In genomic region chr2:174603280-174603679, GRCh38 we compare ENCODE assay signal across 9 cellular contexts.
DNase-seq lines count a peak whose midpoint lies in the region; ATAC-seq and TF ChIP-seq lines count a peak whose summit lies in the region.
"Had no signal": no experiment of that assay in that cellular context is flagged by ENCODE, and none has a peak within 500 bp of the region (broad histone marks: within the 10 kb centered on the region; RNA-seq: fewer than 3 reads in every experiment).

No MANE protein-coding gene starts in this region.

- peaks cover 6% of the 10 kb centered on the region for H3K4me1 ChIP-seq in parathyroid adenoma

- no peak overlapping the region for H3K27ac ChIP-seq in parathyroid adenoma
- H3K27ac ChIP-seq: upper lobe of left lung had no signal

- H3K27me3 ChIP-seq in parathyroid adenoma (ENCODE audit: control insufficient read depth, insufficient read depth, low read length), result no peaks in the 10 kb centered on the region
- H3K27me3 ChIP-seq: upper lobe of left lung had no signal

- no peaks in the 10 kb centered on the region for H3K9me3 ChIP-seq in parathyroid adenoma (ENCODE audit: control insufficient read depth, low read length)
- H3K9me3 ChIP-seq: upper lobe of left lung had no signal

- DNase-seq in ELR (ENCODE audit: low read depth), result peak; percentile 47
- DNase-seq in HCEC 1CT, result peak; percentile 78
- peak; percentile 49 for DNase-seq in NCI-H69 (lab: John Stamatoyannopoulos, UW)
- DNase-seq in activated T-helper 1 cell treated with Interleukin-2 at 50 U/mL for 16 hours (ENCODE audit: low read depth), result peak; percentile 21
- peak; percentile 52 to 64 for DNase-seq in foreskin fibroblast
- no peak for DNase-seq in glomerular visceral epithelial cell (ENCODE audit: extremely low spot score)

- no peak overlapping the region for H3K4me3 ChIP-seq in foreskin fibroblast (ENCODE audit: low read depth in 1 of 2, low read length in 2 of 2)
- H3K4me3 ChIP-seq in parathyroid adenoma (ENCODE audit: low read depth, low read length), result no peak overlapping the region
- H3K4me3 ChIP-seq: upper lobe of left lung had no signal

- no peaks in the 10 kb centered on the region for H3K36me3 ChIP-seq in parathyroid adenoma (ENCODE audit: control insufficient read depth, insufficient read depth, low read length)
- H3K36me3 ChIP-seq: upper lobe of left lung had no signal

- ATAC-seq in HG03520 (IDR thresholded peaks at IDR 0.05; ENCODE audit: unreplicated experiment), result no peak

- TF ChIP-seq CTCF in foreskin fibroblast (IDR thresholded peaks at IDR 0.05; ENCODE audit: low read depth, low read length), result peak; percentile 30
- peak; percentile 50 for TF ChIP-seq CTCF in parathyroid adenoma (IDR thresholded peaks at IDR 0.05)

- H3K9ac ChIP-seq in parathyroid adenoma, result no peak overlapping the region

- H2AFZ ChIP-seq in parathyroid adenoma, result no peak overlapping the region

- H3K79me2 ChIP-seq in parathyroid adenoma, result peaks cover 27% of the 10 kb centered on the region

- no peak overlapping the region for H3K4me2 ChIP-seq in parathyroid adenoma (ENCODE audit: low read length)
